Comparison of ENCODE assay signal across 8 cellular contexts in genomic region chr6:30570263-30570662, GRCh38. TPM values are rescaled to one million over a fixed set of nuclear protein-coding genes. Genes with fewer than 3 reads are reported as not detected.
DNase-seq lines count a peak whose midpoint lies in the region; ATAC-seq lines count a peak whose summit lies in the region.

No MANE protein-coding gene starts in this region.

- no peaks in the 10 kb centered on the region for H3K9me3 Mint-ChIP-seq in CD4-positive, CD25-positive, alpha-beta regulatory T cell

- no peak overlapping the region for H4K8ac ChIP-seq in neuronal stem cell (ENCODE audit: low read depth, low read length)

- peaks cover 24 to 67% (median 52%) of the 10 kb centered on the region in 4 donors for H3K4me1 Mint-ChIP-seq in CD4-positive, CD25-positive, alpha-beta regulatory T cell

- H3K9ac ChIP-seq in duodenal mucosa (ENCODE audit: low read depth in 1 of 2, low read length in 2 of 2) (peak overlapping the region; percentile 61 to 89), neuronal stem cell (ENCODE audit: low read depth, low read length, poor library complexity) (no peak overlapping the region)

- no peak overlapping the region for H3K4ac ChIP-seq in neuronal stem cell (ENCODE audit: low read length)

- H3K27ac Mint-ChIP-seq in CD4-positive, CD25-positive, alpha-beta regulatory T cell: peak overlapping the region; percentile 96 to 100 (median 100)

- H4K91ac ChIP-seq in neuronal stem cell (ENCODE audit: low read depth, low read length, poor library complexity): no peak overlapping the region

- no peak overlapping the region for H2BK5ac ChIP-seq in neuronal stem cell (ENCODE audit: low read length)

- no peak overlapping the region for H3K4me2 ChIP-seq in neuronal stem cell (ENCODE audit: insufficient read depth, low read length, poor library complexity, severe bottlenecking)

- no peak for ATAC-seq in CD4-positive, CD25-positive, alpha-beta regulatory T cell (ENCODE audit: low read depth in 2 of 2)
- ATAC-seq in GM19467 (IDR thresholded peaks at IDR 0.05; ENCODE audit: unreplicated experiment) (no peak), HG03565 (IDR thresholded peaks at IDR 0.05; ENCODE audit: unreplicated experiment) (no peak), GM21381 (IDR thresholded peaks at IDR 0.05; ENCODE audit: unreplicated experiment) (no peak)

- H3K14ac ChIP-seq in neuronal stem cell (ENCODE audit: low read length): no peak overlapping the region

- no peak for DNase-seq in CD4-positive, CD25-positive, alpha-beta regulatory T cell
- DNase-seq in NAMALWA (ENCODE audit: low spot score) (peak; percentile 34), neuronal stem cell (ENCODE audit: low spot score) (no peak), NCI-H82 (lab: John Stamatoyannopoulos, UW) (no peak)

- no peaks in the 10 kb centered on the region for H3K9me3 ChIP-seq in CD4-positive, CD25-positive, alpha-beta regulatory T cell (ENCODE audit: control insufficient read depth in 2 of 2, low read length in 2 of 2)
- H3K9me3 ChIP-seq in duodenal mucosa (ENCODE audit: control insufficient read depth in 1 of 2, low read length in 2 of 2): no peaks in the 10 kb centered on the region
- H3K9me3 ChIP-seq in neuronal stem cell (replicated peaks in 1 of 2; ENCODE audit: control insufficient read depth in 2 of 2, insufficient read depth in 1 of 2, low read depth in 1 of 2, low read length in 2 of 2): no peaks in the 10 kb centered on the region

- H3K23ac ChIP-seq in neuronal stem cell (ENCODE audit: low read depth, low read length, poor library complexity): no peak overlapping the region

- peak overlapping the region; percentile 93 for H2AFZ ChIP-seq in neuronal stem cell (ENCODE audit: low read length)

- H3K27me3 ChIP-seq in CD4-positive, CD25-positive, alpha-beta regulatory T cell (ENCODE audit: control insufficient read depth, insufficient read depth, low read length): no peaks in the 10 kb centered on the region
- H3K27me3 ChIP-seq in duodenal mucosa (ENCODE audit: control insufficient read depth in 1 of 2, insufficient read depth in 2 of 2, low read length in 2 of 2): no peaks in the 10 kb centered on the region
- peaks cover 0 to 2% (median 0%) of the 10 kb centered on the region in 3 experiments for H3K27me3 ChIP-seq in neuronal stem cell (ENCODE audit: control insufficient read depth in 3 of 3, insufficient read depth in 3 of 3, low read depth in 1 of 3, low read length in 3 of 3)

- H3K4me1 ChIP-seq in CD4-positive, CD25-positive, alpha-beta regulatory T cell (ENCODE audit: control insufficient read depth, insufficient read depth, low read length, poor library complexity, severe bottlenecking): peaks cover 41% of the 10 kb centered on the region
- peaks cover 26 to 27% of the 10 kb centered on the region in 2 donors for H3K4me1 ChIP-seq in duodenal mucosa (ENCODE audit: control insufficient read depth in 1 of 2, insufficient read depth in 2 of 2, low read length in 2 of 2)
- peaks cover 5 to 8% of the 10 kb centered on the region in 2 donors for H3K4me1 ChIP-seq in neuronal stem cell (ENCODE audit: control insufficient read depth in 2 of 2, insufficient read depth in 1 of 2, low read depth in 1 of 2, low read length in 2 of 2)

- H3K79me1 ChIP-seq in neuronal stem cell (ENCODE audit: low read depth, low read length): peaks cover 2% of the 10 kb centered on the region

- no peak overlapping the region for H2AK5ac ChIP-seq in neuronal stem cell (ENCODE audit: low read depth, low read length)

- H3K4me3 ChIP-seq in CD4-positive, CD25-positive, alpha-beta regulatory T cell (ENCODE audit: low read depth, low read length): peak overlapping the region; percentile 92
- peak overlapping the region; percentile 91 to 96 for H3K4me3 ChIP-seq in duodenal mucosa (ENCODE audit: low read depth in 1 of 2, low read length in 2 of 2)
- peak overlapping the region in 1 of 2 donors; percentile 63 for H3K4me3 ChIP-seq in neuronal stem cell (ENCODE audit: low read length in 2 of 2)

- H2BK15ac ChIP-seq in neuronal stem cell (ENCODE audit: low read length): no peak overlapping the region

- H3K27ac ChIP-seq in CD4-positive, CD25-positive, alpha-beta regulatory T cell (ENCODE audit: insufficient read depth, low read length, poor library complexity, severe bottlenecking): peak overlapping the region; percentile 95
- H3K27ac ChIP-seq in duodenal mucosa (ENCODE audit: low read depth, low read length) (no peak overlapping the region), neuronal stem cell (replicated peaks; ENCODE audit: low read length) (no peak overlapping the region)

- no CpG with 5 or more reads among the region's 1 CpG for WGBS in neuronal stem cell (ENCODE audit: extremely low coverage in 2 of 2, insufficient read length in 2 of 2, insufficient replicate concordance in 1 of 2), 2 donors

- H3K18ac ChIP-seq in neuronal stem cell (ENCODE audit: low read length): no peak overlapping the region

- H3K36me3 ChIP-seq in CD4-positive, CD25-positive, alpha-beta regulatory T cell (ENCODE audit: control insufficient read depth, insufficient read depth, low read length): peaks cover 2% of the 10 kb centered on the region
- no peaks in the 10 kb centered on the region for H3K36me3 ChIP-seq in duodenal mucosa (ENCODE audit: control insufficient read depth in 1 of 2, insufficient read depth in 2 of 2, low read length in 2 of 2)
- H3K36me3 ChIP-seq in neuronal stem cell (replicated peaks in 1 of 2; ENCODE audit: control insufficient read depth in 2 of 2, insufficient read depth in 2 of 2, low read length in 2 of 2): peaks cover 3 to 28% of the 10 kb centered on the region in 2 donors

- no peak overlapping the region for H2BK120ac ChIP-seq in neuronal stem cell (ENCODE audit: low read depth, low read length)

- H3K27me3 Mint-ChIP-seq in CD4-positive, CD25-positive, alpha-beta regulatory T cell: peaks cover 10% of the 10 kb centered on the region

- H3K36me3 Mint-ChIP-seq in CD4-positive, CD25-positive, alpha-beta regulatory T cell: no peaks in the 10 kb centered on the region

- H2BK12ac ChIP-seq in neuronal stem cell (ENCODE audit: low read length): no peak overlapping the region

- H3K4me3 Mint-ChIP-seq in CD4-positive, CD25-positive, alpha-beta regulatory T cell: peak overlapping the region; percentile 92 to 99 (median 98)

RNA-seq across cellular contexts. Expression of gene ABCF1, which starts 1.0 kb away (rescaled TPM):
- 113 TPM for total RNA-seq in CD4-positive, CD25-positive, alpha-beta regulatory T cell
- polyA plus RNA-seq in CD4-positive, CD25-positive, alpha-beta regulatory T cell: 10 to 100 TPM; 14.3 to 25.3 (median 16.4) TPM
- 66.4 TPM for polyA plus RNA-seq in neuronal stem cell (2013, experiment 1 of 2)
- 63.9 TPM for polyA plus RNA-seq in neuronal stem cell (2013, experiment 2 of 2)

RNA-seq across cellular contexts. Expression of gene PRR3, which starts 13.2 kb away (rescaled TPM):
- total RNA-seq in CD4-positive, CD25-positive, alpha-beta regulatory T cell: 12.0 TPM
- polyA plus RNA-seq in CD4-positive, CD25-positive, alpha-beta regulatory T cell: 10 to 100 TPM in 1 of 4 donors, 1 to 10 TPM in 3; 4.9 to 10.1 (median 7.7) TPM
- 44.2 TPM for polyA plus RNA-seq in neuronal stem cell (2013, experiment 1 of 2)
- 43.6 TPM for polyA plus RNA-seq in neuronal stem cell (2013, experiment 2 of 2)

RNA-seq across cellular contexts. Expression of gene GNL1, which starts 14.0 kb away (rescaled TPM):
- total RNA-seq in CD4-positive, CD25-positive, alpha-beta regulatory T cell: 189 TPM
- polyA plus RNA-seq in CD4-positive, CD25-positive, alpha-beta regulatory T cell: 10 to 100 TPM; 36.6 to 41.7 (median 37.6) TPM
- 22.0 TPM for polyA plus RNA-seq in neuronal stem cell (2013, experiment 1 of 2)
- 21.0 TPM for polyA plus RNA-seq in neuronal stem cell (2013, experiment 2 of 2)

RNA-seq across cellular contexts. Expression of gene PPP1R10, which starts 46.8 kb away (rescaled TPM):
- total RNA-seq in CD4-positive, CD25-positive, alpha-beta regulatory T cell: 164 TPM
- polyA plus RNA-seq in CD4-positive, CD25-positive, alpha-beta regulatory T cell: 10 to 100 TPM; 18.0 to 22.9 (median 19.7) TPM
- polyA plus RNA-seq in neuronal stem cell (2013, experiment 1 of 2): 85.6 TPM
- polyA plus RNA-seq in neuronal stem cell (2013, experiment 2 of 2): 93.7 TPM

RNA-seq across cellular contexts. Expression of gene MRPS18B, which starts 47.4 kb away (rescaled TPM):
- 19.0 TPM for total RNA-seq in CD4-positive, CD25-positive, alpha-beta regulatory T cell
- 100 to 1,000 TPM; 121 to 165 (median 151) TPM for polyA plus RNA-seq in CD4-positive, CD25-positive, alpha-beta regulatory T cell
- 34.2 TPM for polyA plus RNA-seq in neuronal stem cell (2013, experiment 1 of 2)
- polyA plus RNA-seq in neuronal stem cell (2013, experiment 2 of 2): 37.0 TPM
